ENCODE assay signal across 8 cellular contexts in the genomic region with DNA sequence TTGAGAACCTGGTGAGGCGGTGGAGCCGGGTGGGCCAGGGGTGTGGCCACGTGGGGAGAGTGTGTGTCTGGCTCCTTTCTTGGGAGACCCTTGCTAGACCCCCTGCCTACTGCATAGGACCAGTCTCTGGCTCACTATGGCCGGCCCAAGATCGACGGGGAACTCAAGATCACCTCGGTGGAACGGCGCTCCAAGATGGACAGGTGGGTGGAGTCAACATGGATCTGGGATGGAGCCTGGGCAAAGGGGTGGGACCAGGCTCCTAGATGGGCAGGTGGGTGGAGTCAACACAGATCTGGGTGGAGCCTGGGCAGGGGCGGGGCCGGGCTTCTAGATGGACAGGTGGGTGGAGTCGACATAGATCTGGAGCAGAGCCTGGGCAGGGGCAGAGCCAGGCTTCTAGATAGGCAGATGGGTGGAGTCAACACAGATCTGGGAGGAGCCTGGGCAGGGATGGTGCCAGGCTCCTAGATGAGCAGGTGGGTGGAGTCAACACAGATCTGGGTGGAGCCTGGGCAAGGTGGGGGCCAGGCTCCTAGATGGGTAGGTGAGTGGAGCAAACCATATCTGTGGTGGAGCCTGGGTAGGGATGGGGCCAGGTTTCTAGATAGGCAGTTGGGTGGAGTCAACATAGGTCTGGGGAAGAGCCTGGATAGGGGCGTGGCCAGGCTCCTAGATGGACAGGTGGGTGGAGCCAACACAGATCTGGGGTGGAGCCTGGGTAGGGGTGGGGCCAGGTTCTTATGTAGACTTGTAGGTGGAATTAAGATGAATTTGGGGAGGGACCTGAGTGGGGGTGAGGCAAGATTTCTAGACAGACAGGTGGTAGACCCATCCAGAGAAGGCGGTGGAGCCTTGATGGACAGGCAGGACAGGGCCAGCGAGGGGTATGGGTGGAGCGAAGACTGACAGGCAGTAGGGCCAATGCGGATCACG. TPM values are rescaled to one million over a fixed set of nuclear protein-coding genes. Genes with fewer than 3 reads are reported as not detected.
DNase-seq lines count a peak whose midpoint lies in the region; ATAC-seq and TF ChIP-seq lines count a peak whose summit lies in the region.

No MANE protein-coding gene starts in this region.

- H3K4me3 Mint-ChIP-seq in natural killer cell: no peak overlapping the region

- in situ Hi-C loops in Caki2 (cut with HindIII; ENCODE audit: low pct_unique_long_range_greater_than_20kb, low sequenced_read_pairs): no loop called here

- intact Hi-C loops in natural killer cell (cut with micrococcal nuclease) (no loop called here), adrenal gland (cut with DNase I) (no loop called here)

- no peak for TF ChIP-seq EP300 in Ishikawa (IDR thresholded peaks at IDR 0.05; ENCODE audit: borderline replicate concordance)

- no peak overlapping the region for H3K4me3 ChIP-seq in adrenal gland

- TF ChIP-seq RAD21 in Ishikawa (IDR thresholded peaks at IDR 0.05; ENCODE audit: low read depth): no peak

- WGBS in adrenal gland, 4 donors: 55 to 79% (median 61%) methylated on average over 17 to 18 of the region's 18 CpGs

- no peaks in the 10 kb centered on the region for H3K9me3 Mint-ChIP-seq in natural killer cell

- peaks cover 0 to 2% of the 10 kb centered on the region in 2 donors for H3K36me3 ChIP-seq in adrenal gland (replicated peaks in 1 of 2)

- no peak for TF ChIP-seq POLR2A in adrenal gland (IDR thresholded peaks at IDR 0.05)

- TF ChIP-seq CTCF in natural killer cell (IDR thresholded peaks at IDR 0.05): no peak
- no peak for TF ChIP-seq CTCF in adrenal gland (IDR thresholded peaks at IDR 0.05)

- H3K4me1 Mint-ChIP-seq in natural killer cell: peaks cover 0 to 24% of the 10 kb centered on the region in 2 donors

- ATAC-seq in natural killer cell: peak; percentile 64 to 82 (median 77)
- ATAC-seq in GM18868 (IDR thresholded peaks at IDR 0.05; ENCODE audit: unreplicated experiment): no peak
- ATAC-seq in HG03469 (IDR thresholded peaks at IDR 0.05; ENCODE audit: unreplicated experiment): no peak
- no peak for ATAC-seq in HG03378 (IDR thresholded peaks at IDR 0.05; ENCODE audit: unreplicated experiment)

- H3K4me1 ChIP-seq in adrenal gland (replicated peaks in 1 of 2): no peaks in the 10 kb centered on the region

- no peaks in the 10 kb centered on the region for H3K27me3 Mint-ChIP-seq in natural killer cell (ENCODE audit: low read depth in 2 of 2)

- H3K27ac ChIP-seq in adrenal gland: no peak overlapping the region

- H3K27me3 ChIP-seq in adrenal gland: no peaks in the 10 kb centered on the region

- H3K36me3 Mint-ChIP-seq in natural killer cell: peaks cover 14% of the 10 kb centered on the region

- peak overlapping the region; percentile 65 to 89 for H3K27ac Mint-ChIP-seq in natural killer cell

- no peaks in the 10 kb centered on the region for H3K9me3 ChIP-seq in adrenal gland (replicated peaks in 1 of 3)

- DNase-seq in Caki2 (ENCODE audit: low read depth) (peak; percentile 94), natural killer cell (peak; percentile 19), adrenal gland (no peak)
- peak; percentile 75 for DNase-seq in activated CD8-positive, alpha-beta memory T cell treated with anti-CD3 and anti-CD28 coated beads, Interleukin-2, amount 50 U/mL, for 48 hours

TF ChIP-seq in Ishikawa, 13 proteins besides CTCF, POLR2A, EP300 and RAD21:
- TF ChIP-seq CREB1 (IDR thresholded peaks at IDR 0.05; ENCODE audit: low read depth) (no peak), CEBPB (IDR thresholded peaks at IDR 0.05) (no peak), EGR1 (IDR thresholded peaks at IDR 0.05) (no peak), FOXM1 (IDR thresholded peaks at IDR 0.05; ENCODE audit: borderline replicate concordance, low read depth) (no peak), MAX (IDR thresholded peaks at IDR 0.05) (peak; percentile 63), YY1 (IDR thresholded peaks at IDR 0.05; ENCODE audit: low read depth) (peak; percentile 41; the same call in 1 of the 2 replicates), TCF12 (IDR thresholded peaks at IDR 0.05; ENCODE audit: low read depth) (peak; percentile 50), NFIC (IDR thresholded peaks at IDR 0.05) (no peak), USF1 (IDR thresholded peaks at IDR 0.05) (no peak), TEAD4 (IDR thresholded peaks at IDR 0.05) (no peak)

RNA-seq across cellular contexts. Expression of gene VAV1, which starts 56.5 kb away (rescaled TPM):
- total RNA-seq in Caki2 (2014; rRNA removed; shearing (Covaris generic); ENCODE audit: low replicate concordance): 5.3 and 6.8 TPM in 2 replicates
- 100 to 1,000 TPM; 141 to 167 (median 164) TPM for total RNA-seq in natural killer cell
- 10 to 100 TPM in 4 of 8 donors, 1 to 10 TPM in 4; 4.5 to 21.1 (median 10.1) TPM for total RNA-seq in adrenal gland
- 10 to 100 TPM in 1 of 3 donors, 1 to 10 TPM in 2; 2.4 to 13.7 (median 4.7) TPM for polyA plus RNA-seq in adrenal gland

RNA-seq across cellular contexts. Expression of gene ADGRE1, which starts 58.4 kb away (rescaled TPM):
- total RNA-seq in Caki2 (2014; rRNA removed; shearing (Covaris generic); ENCODE audit: low replicate concordance): 11.4 and 15.0 TPM in 2 replicates
- 10 to 100 TPM in 2 of 3 donors, 1 to 10 TPM in 1; 2.6 to 13.7 (median 13.0) TPM for total RNA-seq in natural killer cell
- 1 to 10 TPM in 2 of 8 donors, under 1 TPM in 5, not detected in 1; 0.27 to 1.2 (median 0.67) TPM for total RNA-seq in adrenal gland
- polyA plus RNA-seq in adrenal gland: under 1 TPM; 0.07 to 0.26 (median 0.16) TPM

Comparison
In these comparisons a context has a peak if more than half of its experiments do, and no peak if none do; other contexts are left out.
1. DNase-seq: peak in Caki2 (single experiment), activated CD8-positive, alpha-beta memory T cell treated with anti-CD3 and anti-CD28 coated beads, Interleukin-2, amount 50 U/mL, for 48 hours (single experiment) and natural killer cell (single experiment); none in adrenal gland (0 of 7).
2. ATAC-seq: peak in natural killer cell (3 of 3); none in GM18868 (single experiment), HG03469 (single experiment) and HG03378 (single experiment).
3. RNA of gene VAV1, which starts 56.5 kb away (total RNA-seq): 141 to 167 TPM in natural killer cell; 4.5 to 21.1 TPM in adrenal gland and 5.3 to 6.8 TPM in Caki2; every median in the first group is over 4 times any median in the second.